In the genomic region with DNA sequence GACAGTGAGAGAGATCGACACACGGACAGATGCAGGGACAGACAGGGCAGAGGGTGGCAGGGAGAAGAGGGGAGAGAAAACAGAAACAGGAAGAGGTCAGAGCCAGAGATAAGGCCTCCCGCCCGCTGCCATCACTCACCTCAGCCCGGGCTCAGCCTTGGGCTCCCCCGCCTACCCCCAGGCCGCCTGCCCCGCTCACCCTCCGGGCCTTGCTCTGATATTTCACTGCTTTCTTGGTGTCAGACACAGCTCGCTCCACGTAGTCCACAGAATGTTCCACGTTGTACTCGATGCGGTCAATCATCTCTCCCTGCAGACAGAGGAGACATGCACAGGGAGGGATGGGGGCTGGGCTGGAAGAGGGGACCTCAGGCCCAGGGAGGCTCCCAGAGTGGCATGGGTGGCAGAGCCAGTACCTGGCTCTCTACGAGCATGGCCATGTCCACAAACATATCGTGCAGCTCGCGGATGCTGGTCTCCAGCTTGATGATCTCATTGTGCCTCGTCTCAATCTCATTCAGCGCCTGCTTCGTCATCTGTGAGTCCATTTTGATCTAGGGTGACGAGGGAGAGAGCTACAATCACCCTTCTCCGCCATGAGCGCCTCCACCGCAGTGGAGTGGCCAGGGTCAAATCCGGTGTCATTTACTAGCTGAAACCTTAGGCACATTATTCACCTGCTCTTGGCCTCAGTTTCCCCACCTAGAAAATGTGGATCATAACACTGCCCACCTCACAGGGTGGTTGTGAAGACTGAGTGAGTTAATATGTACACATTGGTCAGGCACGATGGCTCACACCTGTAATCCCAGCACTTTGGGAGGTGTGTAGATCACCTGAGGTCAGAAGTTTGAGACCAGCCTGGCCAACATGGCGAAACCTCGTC, we compare ENCODE assay signal across 1 cellular context.
TF ChIP-seq lines count a peak whose summit lies in the region.

No MANE protein-coding gene starts in this region.

TF ChIP-seq in WTC11, 78 proteins besides CTCF, POLR2A, EP300 and RAD21:
- TF ChIP-seq IRF2 (CRISPR knock-in tag; IDR thresholded peaks at IDR 0.05; ENCODE audit: borderline replicate concordance, low read depth) (no peak), ZNF121 (CRISPR knock-in tag; IDR thresholded peaks at IDR 0.05) (no peak)
- TF ChIP-seq, protein P1, sequence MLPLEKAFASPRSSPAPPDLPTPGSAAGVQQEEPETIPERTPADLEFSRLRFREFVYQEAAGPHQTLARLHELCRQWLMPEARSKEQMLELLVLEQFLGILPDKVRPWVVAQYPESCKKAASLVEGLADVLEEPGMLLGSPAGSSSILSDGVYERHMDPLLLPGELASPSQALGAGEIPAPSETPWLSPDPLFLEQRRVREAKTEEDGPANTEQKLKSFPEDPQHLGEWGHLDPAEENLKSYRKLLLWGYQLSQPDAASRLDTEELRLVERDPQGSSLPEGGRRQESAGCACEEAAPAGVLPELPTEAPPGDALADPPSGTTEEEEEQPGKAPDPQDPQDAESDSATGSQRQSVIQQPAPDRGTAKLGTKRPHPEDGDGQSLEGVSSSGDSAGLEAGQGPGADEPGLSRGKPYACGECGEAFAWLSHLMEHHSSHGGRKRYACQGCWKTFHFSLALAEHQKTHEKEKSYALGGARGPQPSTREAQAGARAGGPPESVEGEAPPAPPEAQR (CRISPR knock-in tag; IDR thresholded peaks at IDR 0.05): no peak
- TF ChIP-seq, protein P2, sequence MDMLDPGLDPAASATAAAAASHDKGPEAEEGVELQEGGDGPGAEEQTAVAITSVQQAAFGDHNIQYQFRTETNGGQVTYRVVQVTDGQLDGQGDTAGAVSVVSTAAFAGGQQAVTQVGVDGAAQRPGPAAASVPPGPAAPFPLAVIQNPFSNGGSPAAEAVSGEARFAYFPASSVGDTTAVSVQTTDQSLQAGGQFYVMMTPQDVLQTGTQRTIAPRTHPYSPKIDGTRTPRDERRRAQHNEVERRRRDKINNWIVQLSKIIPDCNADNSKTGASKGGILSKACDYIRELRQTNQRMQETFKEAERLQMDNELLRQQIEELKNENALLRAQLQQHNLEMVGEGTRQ (CRISPR knock-in tag; IDR thresholded peaks at IDR 0.05): no peak
